7 cellular contexts compared by ENCODE assay signal in the genomic region with DNA sequence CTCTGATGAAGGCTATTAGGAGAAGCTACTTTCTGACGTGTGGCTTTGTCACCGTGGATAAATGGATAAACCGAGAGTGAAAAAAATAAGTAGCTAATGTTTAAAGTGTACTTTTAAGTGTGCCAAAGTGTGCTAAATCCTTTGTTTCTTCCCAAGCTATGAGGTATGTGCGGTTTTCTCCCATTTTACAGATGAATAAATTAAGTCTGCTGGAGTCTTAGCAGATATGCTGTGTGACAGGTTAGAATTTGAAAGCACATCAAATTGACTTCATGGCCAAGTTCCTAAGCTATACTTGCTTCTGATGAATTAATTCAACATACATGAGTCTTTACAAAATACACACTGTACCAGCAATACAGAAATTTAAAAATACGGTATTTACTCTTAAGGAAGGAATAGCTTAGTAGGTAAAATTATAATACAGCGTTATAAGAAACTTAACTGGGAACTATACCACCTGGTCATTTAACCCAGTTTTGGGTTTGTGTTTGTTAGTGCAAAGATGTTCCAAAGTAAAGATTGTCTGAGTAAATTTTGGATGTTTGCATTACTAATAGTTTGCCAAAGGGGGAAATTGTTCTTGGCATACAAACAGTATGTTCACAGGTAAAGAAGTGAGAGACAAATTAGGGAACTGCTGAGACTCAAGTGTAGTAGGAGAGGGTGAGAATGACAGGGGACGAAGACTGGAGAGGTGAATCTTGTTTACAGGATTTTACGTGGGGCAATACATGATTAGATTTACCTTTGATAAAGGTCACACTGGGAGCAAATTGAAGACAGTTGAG. TPM values are rescaled to one million over a fixed set of nuclear protein-coding genes. Genes with fewer than 3 reads are reported as not detected.
DNase-seq lines count a peak whose midpoint lies in the region; ATAC-seq and TF ChIP-seq lines count a peak whose summit lies in the region.

No MANE protein-coding gene starts in this region.

- no peak for DNase-seq in GM23248
- no peak for DNase-seq in SK-N-MC (ENCODE audit: low read depth, low spot score)
- no peak for DNase-seq in fibroblast of mammary gland (ENCODE audit: low read depth)
- no peak for DNase-seq in skeletal muscle cell (ENCODE audit: low read depth)
- no peak for DNase-seq in putamen (ENCODE audit: low spot score)

- H3K9me3 ChIP-seq in GM23248 (ENCODE audit: low read depth) = no peaks in the 10 kb centered on the region
- no peaks in the 10 kb centered on the region for H3K9me3 ChIP-seq in SK-N-MC (ENCODE audit: low read depth, low read length)

- H3K9me2 ChIP-seq in GM23248 (ENCODE audit: insufficient read depth) = no peaks in the 10 kb centered on the region

- H3K36me3 ChIP-seq in GM23248 (ENCODE audit: low read depth) = no peaks in the 10 kb centered on the region
- no peaks in the 10 kb centered on the region for H3K36me3 ChIP-seq in SK-N-MC (ENCODE audit: insufficient read depth, low read length)

- no peak for TF ChIP-seq CTCF in fibroblast of mammary gland (conservative IDR thresholded peaks at IDR 0.05; ENCODE audit: control insufficient read depth, insufficient read depth, low read depth, low read length)

- no peak overlapping the region for H2AFZ ChIP-seq in GM23248

- peak overlapping the region; percentile 86 for H3K9ac ChIP-seq in GM23248
- peak overlapping the region; percentile 87 for H3K9ac ChIP-seq in SK-N-MC (ENCODE audit: insufficient read length)

- H3K4me3 ChIP-seq in GM23248 (peak overlapping the region; percentile 91), SK-N-MC (peak overlapping the region; percentile 91), fibroblast of mammary gland (ENCODE audit: control insufficient read depth, low read depth, low read length) (peak overlapping the region; percentile 70), skeletal muscle cell (ENCODE audit: low read depth, low read length) (peak overlapping the region; percentile 82)

- peak overlapping the region; percentile 91 for H3K4me2 ChIP-seq in GM23248 (ENCODE audit: unreplicated experiment)

- H3K27ac ChIP-seq in GM23248 = no peak overlapping the region
- H3K27ac ChIP-seq in SK-N-MC = no peak overlapping the region

- no peaks in the 10 kb centered on the region for H3K27me3 ChIP-seq in GM23248 (replicated peaks; ENCODE audit: insufficient read depth)

- in situ Hi-C loops in GM23248 (cut with MboI) = no loop called here

- no peaks in the 10 kb centered on the region for H4K20me1 ChIP-seq in GM23248 (ENCODE audit: insufficient read depth)

- ATAC-seq in GM18870 (IDR thresholded peaks at IDR 0.05; ENCODE audit: unreplicated experiment) = no peak
- no peak for ATAC-seq in HG02588 (IDR thresholded peaks at IDR 0.05; ENCODE audit: unreplicated experiment)

- H3F3A ChIP-seq in GM23248 (ENCODE audit: insufficient read depth) = peaks cover 37% of the 10 kb centered on the region

- peaks cover 43% of the 10 kb centered on the region for H3K4me1 ChIP-seq in GM23248 (ENCODE audit: insufficient read depth)

- WGBS in GM23248 (ENCODE audit: low coverage in 1 of 2, low lambda C conversion rate in 2 of 2, missing lambda C conversion rate in 2 of 2), 2 experiments = 89 to 91% methylated on average over 8 of the region's 8 CpGs

- H3K79me2 ChIP-seq in GM23248 (ENCODE audit: insufficient read depth) = peaks cover 48% of the 10 kb centered on the region

RNA-seq across cellular contexts. Expression of a gene that starts 1.4 kb away (rescaled TPM):
- 32.6 and 36.7 TPM in 2 replicates for total RNA-seq in GM23248 (2014; rRNA removed; shearing (Covaris generic))
- 20.9 and 22.9 TPM in 2 replicates for polyA plus RNA-seq in GM23248 (2016; fragmentation: Nextera tagmentation; extraction: Ambion mirVana)
